ENCODE assay signal across 13 cellular contexts in genomic region chr4:101337688-101338087, GRCh38. TPM values are rescaled to one million over a fixed set of nuclear protein-coding genes. Genes with fewer than 3 reads are reported as not detected.
DNase-seq lines count a peak whose midpoint lies in the region; ATAC-seq and TF ChIP-seq lines count a peak whose summit lies in the region.
"Had no signal": no experiment of that assay in that cellular context is flagged by ENCODE, and none has a peak within 500 bp of the region (broad histone marks: within the 10 kb centered on the region; RNA-seq: fewer than 3 reads in every experiment).

No MANE protein-coding gene starts in this region.

- H4K20me1 ChIP-seq in GM23248 (ENCODE audit: insufficient read depth), result peaks cover 4% of the 10 kb centered on the region; the same call in 1 of the 2 replicates
- H4K20me1 ChIP-seq in SK-N-SH (ENCODE audit: insufficient read depth), result peaks cover 29% of the 10 kb centered on the region

- H3K4me3 ChIP-seq in GM23248 (no peak overlapping the region), SK-N-SH (ENCODE audit: low read depth in 2 of 2, low read length in 1 of 2) (no peak overlapping the region), fibroblast of pulmonary artery (replicated peaks; ENCODE audit: low read depth, low read length) (no peak overlapping the region), tibial artery (no peak overlapping the region)
- H3K4me3 ChIP-seq: skin epidermis had no signal

- peak; percentile 31 for ATAC-seq in stimulated activated memory B cell treated with anti-CD40 and anti-IgM and Interleukin-4, amounts not matched to agents 10 μg/mL and 1 μg/mL and 100 μg/mL, for 72 hours
- ATAC-seq in GM21576 (IDR thresholded peaks at IDR 0.05; ENCODE audit: unreplicated experiment) (no peak), HG02938 (IDR thresholded peaks at IDR 0.05; ENCODE audit: unreplicated experiment) (no peak)

- H3K36me3 ChIP-seq in GM23248 (ENCODE audit: low read depth), result no peaks in the 10 kb centered on the region
- H3K36me3 ChIP-seq in SK-N-SH (replicated peaks in 1 of 2; ENCODE audit: control insufficient read depth in 1 of 2, insufficient read depth in 2 of 2, low read length in 1 of 2), result no peaks in the 10 kb centered on the region
- H3K36me3 ChIP-seq in tibial artery, result no peaks in the 10 kb centered on the region

- CTCF ChIA-PET in SK-N-SH (lab: Yijun Ruan, JAX), result interaction anchor here (0.8 to 1.9 kb wide), 2 partner anchors 7 to 16 kb away, joined by 4 to 5 read pairs; no protein-coding TSS in a partner anchor

- intact Hi-C loops in tibial artery (cut with DNase I; ENCODE audit: low total_unique reads), result no loop called here

- no peaks in the 10 kb centered on the region for H3K9me3 ChIP-seq in GM23248 (ENCODE audit: low read depth)
- H3K9me3 ChIP-seq in SK-N-SH, result no peaks in the 10 kb centered on the region
- no peaks in the 10 kb centered on the region for H3K9me3 ChIP-seq in tibial artery

- H3K9me2 ChIP-seq in GM23248 (ENCODE audit: insufficient read depth) (no peaks in the 10 kb centered on the region), SK-N-SH (no peaks in the 10 kb centered on the region)

- H3K4me3 Mint-ChIP-seq in stimulated activated memory B cell treated with anti-CD40 and anti-IgM and Interleukin-4, amounts not matched to agents 10 μg/mL and 1 μg/mL and 100 μg/mL, for 72 hours, result no peak overlapping the region
- H3K4me3 Mint-ChIP-seq: activated naive CD4-positive, alpha-beta T cell treated with anti-CD3 and anti-CD28 coated beads, Interleukin-2, amount 50 U/mL, for 24 hours had no signal

- H3K27ac ChIP-seq in GM23248 (no peak overlapping the region), SK-N-SH (ENCODE audit: low read depth in 2 of 2, low read length in 1 of 2) (no peak overlapping the region; a peak in 1 of 4 replicates), tibial artery (peak overlapping the region in 1 of 2 donors; percentile 3)

- peaks cover 99% of the 10 kb centered on the region for H3K79me2 ChIP-seq in GM23248 (ENCODE audit: insufficient read depth)
- H3K79me2 ChIP-seq in SK-N-SH (ENCODE audit: insufficient read depth), result peaks cover 96% of the 10 kb centered on the region

- no peak overlapping the region for H2AFZ ChIP-seq in GM23248
- H2AFZ ChIP-seq in SK-N-SH (ENCODE audit: low read depth), result no peak overlapping the region

- H3K9me3 Mint-ChIP-seq in stimulated activated memory B cell treated with anti-CD40 and anti-IgM and Interleukin-4, amounts not matched to agents 10 μg/mL and 1 μg/mL and 100 μg/mL, for 72 hours, result no peaks in the 10 kb centered on the region
- H3K9me3 Mint-ChIP-seq: activated naive CD4-positive, alpha-beta T cell treated with anti-CD3 and anti-CD28 coated beads, Interleukin-2, amount 50 U/mL, for 24 hours had no signal

- H3K4me1 ChIP-seq in GM23248 (ENCODE audit: insufficient read depth) (peaks cover 9% of the 10 kb centered on the region), SK-N-SH (ENCODE audit: control insufficient read depth in 1 of 2, insufficient read depth in 2 of 2, low read depth in 1 of 2, low read length in 1 of 2) (peaks cover 3 to 7% of the 10 kb centered on the region in 2 experiments; a peak in 3 of 4 replicates), tibial artery (peaks cover 0 to 26% (median 0%) of the 10 kb centered on the region in 4 donors)

- POLR2A ChIA-PET in SK-N-SH (lab: Yijun Ruan, JAX), result no interaction called here

- H3F3A ChIP-seq in GM23248 (ENCODE audit: insufficient read depth) (peaks cover 8% of the 10 kb centered on the region; the same call in 1 of the 2 replicates), SK-N-SH (replicated peaks; ENCODE audit: insufficient read depth) (no peaks in the 10 kb centered on the region)

- TF ChIP-seq EP300 in SK-N-SH (IDR thresholded peaks at IDR 0.05; ENCODE audit: borderline replicate concordance in 1 of 2, low read depth in 1 of 2, low read length in 1 of 2), result no peak

- H3K27me3 ChIP-seq in GM23248 (replicated peaks; ENCODE audit: insufficient read depth), result no peaks in the 10 kb centered on the region
- H3K27me3 ChIP-seq in SK-N-SH (ENCODE audit: insufficient read depth), result no peaks in the 10 kb centered on the region
- H3K27me3 ChIP-seq in tibial artery, result no peaks in the 10 kb centered on the region

- H3K27me3 Mint-ChIP-seq in stimulated activated memory B cell treated with anti-CD40 and anti-IgM and Interleukin-4, amounts not matched to agents 10 μg/mL and 1 μg/mL and 100 μg/mL, for 72 hours, result no peaks in the 10 kb centered on the region
- H3K27me3 Mint-ChIP-seq: activated naive CD4-positive, alpha-beta T cell treated with anti-CD3 and anti-CD28 coated beads, Interleukin-2, amount 50 U/mL, for 24 hours had no signal

- peak overlapping the region; percentile 80 for H3K27ac Mint-ChIP-seq in stimulated activated memory B cell treated with anti-CD40 and anti-IgM and Interleukin-4, amounts not matched to agents 10 μg/mL and 1 μg/mL and 100 μg/mL, for 72 hours
- H3K27ac Mint-ChIP-seq: activated naive CD4-positive, alpha-beta T cell treated with anti-CD3 and anti-CD28 coated beads, Interleukin-2, amount 50 U/mL, for 24 hours had no signal

- H3K4me1 Mint-ChIP-seq in stimulated activated memory B cell treated with anti-CD40 and anti-IgM and Interleukin-4, amounts not matched to agents 10 μg/mL and 1 μg/mL and 100 μg/mL, for 72 hours, result peaks cover 67% of the 10 kb centered on the region

- H3K9ac ChIP-seq in GM23248 (no peak overlapping the region), SK-N-SH (no peak overlapping the region)

- TF ChIP-seq RAD21 in SK-N-SH (IDR thresholded peaks at IDR 0.05; ENCODE audit: low read length), result no peak

- WGBS in GM23248 (ENCODE audit: low coverage in 1 of 2, low lambda C conversion rate in 2 of 2, missing lambda C conversion rate in 2 of 2), 2 experiments, result 69 to 70% methylated on average over 4 of the region's 4 CpGs
- WGBS in SK-N-SH (ENCODE audit: low lambda C conversion rate), result 67% methylated on average over 4 of the region's 4 CpGs

- in situ Hi-C loops in GM23248 (cut with MboI), result no loop called here

- DNase-seq in GM23248 (peak; percentile 77), SK-N-SH (no peak), fibroblast of pulmonary artery (ENCODE audit: low read depth) (peak; percentile 48), LoVo (ENCODE audit: low spot score) (no peak), tibial artery (no peak)
- DNase-seq: activated CD4-positive, alpha-beta T cell treated with anti-CD3 and anti-CD28 coated beads, Interleukin-2, amount 50 U/mL, for 1 hour; effector CD4-positive, alpha-beta T cell; NCI-H446 treated with DMSO at 0.1 percent for 48 hours had no signal

- peaks cover 10% of the 10 kb centered on the region for H3K36me3 Mint-ChIP-seq in stimulated activated memory B cell treated with anti-CD40 and anti-IgM and Interleukin-4, amounts not matched to agents 10 μg/mL and 1 μg/mL and 100 μg/mL, for 72 hours

- H3K4me2 ChIP-seq in GM23248 (ENCODE audit: unreplicated experiment), result no peak overlapping the region
- H3K4me2 ChIP-seq in SK-N-SH, result no peak overlapping the region

- TF ChIP-seq CTCF in SK-N-SH (IDR thresholded peaks at IDR 0.05) (no peak), fibroblast of pulmonary artery (IDR thresholded peaks at IDR 0.05; ENCODE audit: low read length, missing control alignments) (no peak), tibial artery (IDR thresholded peaks at IDR 0.05) (no peak)

TF ChIP-seq in SK-N-SH, 30 proteins besides CTCF, POLR2A, EP300 and RAD21:
- TF ChIP-seq FOSL2 (IDR thresholded peaks at IDR 0.05; ENCODE audit: borderline replicate concordance, low read depth) (peak; percentile 68; the same call in 1 of the 2 replicates), NRF1 (IDR thresholded peaks at IDR 0.05; ENCODE audit: low read depth, low read length) (no peak), TAF1 (IDR thresholded peaks at IDR 0.05; ENCODE audit: borderline replicate concordance, low read depth, low read length) (no peak)
- TF ChIP-seq, protein P1, sequence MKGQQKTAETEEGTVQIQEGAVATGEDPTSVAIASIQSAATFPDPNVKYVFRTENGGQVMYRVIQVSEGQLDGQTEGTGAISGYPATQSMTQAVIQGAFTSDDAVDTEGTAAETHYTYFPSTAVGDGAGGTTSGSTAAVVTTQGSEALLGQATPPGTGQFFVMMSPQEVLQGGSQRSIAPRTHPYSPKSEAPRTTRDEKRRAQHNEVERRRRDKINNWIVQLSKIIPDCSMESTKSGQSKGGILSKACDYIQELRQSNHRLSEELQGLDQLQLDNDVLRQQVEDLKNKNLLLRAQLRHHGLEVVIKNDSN (IDR thresholded peaks at IDR 0.05; ENCODE audit: borderline replicate concordance, low read depth), result 0 out of 2 replicates have a peak, but pooled peaks have one; percentile 9
TF ChIP-seq in SK-N-SH: peak in this region for 2.

RNA-seq across cellular contexts. Expression of gene PPP3CA, which starts 9.6 kb away (rescaled TPM):
- total RNA-seq in GM23248 (2014; rRNA removed; shearing (Covaris generic)), result 42.3 and 57.0 TPM in 2 replicates
- polyA plus RNA-seq in GM23248 (2016; fragmentation: Nextera tagmentation; extraction: Ambion mirVana), result 40.9 and 42.8 TPM in 2 replicates
- polyA plus RNA-seq in SK-N-SH (2012; rRNA removed), result 10.5 and 10.7 TPM in 2 replicates
- polyA plus RNA-seq in SK-N-SH (2012; cell fraction: cytosol; rRNA removed), result 11.9 and 13.2 TPM in 2 replicates
- 4.6 and 7.9 TPM in 2 replicates for polyA plus RNA-seq in SK-N-SH (2012; cell fraction: nucleus; rRNA removed)

Comparison
In these comparisons a context has a peak if more than half of its experiments do, and no peak if none do; other contexts are left out.
1. DNase-seq: peak in GM23248 (single experiment) and fibroblast of pulmonary artery (single experiment); none in SK-N-SH (single experiment), LoVo (single experiment) and tibial artery (0 of 2).